ENCODE assay signal across 11 cellular contexts in genomic region chr7:114047889-114048288, GRCh38.
A peak's percentile ranks its signal among the peaks of the same experiment; 100 is the strongest.
DNase-seq lines count a peak whose midpoint lies in the region; ATAC-seq, FAIRE-seq and TF ChIP-seq lines count a peak whose summit lies in the region.
"Had no signal": no experiment of that assay in that cellular context is flagged by ENCODE, and none has a peak within 500 bp of the region (broad histone marks: within the 10 kb centered on the region; RNA-seq: fewer than 3 reads in every experiment).

No MANE protein-coding gene starts in this region.

- POLR2A ChIA-PET in activated CD4-positive, alpha-beta T cell treated with anti-CD3 and anti-CD28 coated beads, Interleukin-2, amount 10 ng/mL, durations not matched to agents 7 days and 5 days (lab: Charles Lee): no interaction called here
- POLR2A ChIA-PET in RWPE1 (lab: Yijun Ruan, JAX; ENCODE audit: low non-redundant PET): no interaction called here
- POLR2A ChIA-PET in endothelial cell of umbilical vein (lab: Charles Lee): no interaction called here

- H3K27me3 Mint-ChIP-seq in activated CD4-positive, alpha-beta T cell treated with anti-CD3 and anti-CD28 coated beads, Interleukin-2, amount 10 ng/mL, durations not matched to agents 7 days and 5 days: no peaks in the 10 kb centered on the region
- H3K27me3 Mint-ChIP-seq: IgD-negative memory B cell had no signal

- H3K4me2 ChIP-seq in endothelial cell of umbilical vein (ENCODE audit: insufficient read depth, low read length) (peak overlapping the region; percentile 29), smooth muscle cell (peak overlapping the region; percentile 70)

- no peak overlapping the region for H3K4me3 ChIP-seq in endothelial cell of umbilical vein (replicated peaks in 1 of 3; ENCODE audit: insufficient read depth in 1 of 3, low read depth in 1 of 3, low read length in 3 of 3)
- peak overlapping the region; percentile 38 for H3K4me3 ChIP-seq in smooth muscle cell

- H3K4me1 ChIP-seq in endothelial cell of umbilical vein (ENCODE audit: control insufficient read depth, extremely low read depth, insufficient read depth, low read length) (no peaks in the 10 kb centered on the region), smooth muscle cell (ENCODE audit: low read depth) (no peaks in the 10 kb centered on the region)

- no peaks in the 10 kb centered on the region for H3K9me3 Mint-ChIP-seq in activated CD4-positive, alpha-beta T cell treated with anti-CD3 and anti-CD28 coated beads, Interleukin-2, amount 10 ng/mL, durations not matched to agents 7 days and 5 days
- H3K9me3 Mint-ChIP-seq: IgD-negative memory B cell had no signal

- intact Hi-C loops in endothelial cell of umbilical vein (cut with micrococcal nuclease): no loop called here

- ATAC-seq in HG03280 (IDR thresholded peaks at IDR 0.05; ENCODE audit: unreplicated experiment): no peak
- ATAC-seq in GM21619 (IDR thresholded peaks at IDR 0.05; ENCODE audit: unreplicated experiment): no peak

- BruUV-seq in endothelial cell of umbilical vein (replicated peaks; lab: Mats Ljungman, UMichigan): no TSS peak

- TF ChIP-seq POLR2A in endothelial cell of umbilical vein (IDR thresholded peaks at IDR 0.05; ENCODE audit: low read depth, low read length): no peak

- H3K79me2 ChIP-seq in endothelial cell of umbilical vein (ENCODE audit: control insufficient read depth, insufficient read depth, low read length): no peaks in the 10 kb centered on the region
- no peaks in the 10 kb centered on the region for H3K79me2 ChIP-seq in smooth muscle cell (ENCODE audit: low read depth)

- no peaks in the 10 kb centered on the region for H3K36me3 Mint-ChIP-seq in activated CD4-positive, alpha-beta T cell treated with anti-CD3 and anti-CD28 coated beads, Interleukin-2, amount 10 ng/mL, durations not matched to agents 7 days and 5 days (ENCODE audit: low read depth)

- H3K27me3 ChIP-seq in endothelial cell of umbilical vein (ENCODE audit: control insufficient read depth in 2 of 2, insufficient read depth in 2 of 2, low read length in 2 of 2): no peaks in the 10 kb centered on the region
- H3K27me3 ChIP-seq in smooth muscle cell (ENCODE audit: low read depth): no peaks in the 10 kb centered on the region
- H3K27me3 ChIP-seq: spleen had no signal

- dilution Hi-C loops in endothelial cell of umbilical vein (cut with MboI; ENCODE audit: extremely low pct_ligation_motif_present, low sequenced_read_pairs): no loop called here

- H2AFZ ChIP-seq in endothelial cell of umbilical vein (ENCODE audit: low read depth, low read length) (peak overlapping the region; percentile 91), smooth muscle cell (ENCODE audit: low read depth) (peak overlapping the region; percentile 47)

- peak overlapping the region; percentile 55 for H3K4me3 Mint-ChIP-seq in activated CD4-positive, alpha-beta T cell treated with anti-CD3 and anti-CD28 coated beads, Interleukin-2, amount 10 ng/mL, durations not matched to agents 7 days and 5 days

- H3K9ac ChIP-seq in endothelial cell of umbilical vein (replicated peaks; ENCODE audit: extremely low read depth, insufficient read depth, low read length) (no peak overlapping the region), smooth muscle cell (ENCODE audit: low read depth) (no peak overlapping the region)

- WGBS in smooth muscle cell (ENCODE audit: low lambda C conversion rate): 50% methylated on average over 2 of the region's 2 CpGs

- DNase-seq in activated CD4-positive, alpha-beta T cell treated with anti-CD3 and anti-CD28 coated beads, Interleukin-2, amount 10 ng/mL, durations not matched to agents 7 days and 5 days: no peak
- no peak for DNase-seq in activated CD4-positive, alpha-beta T cell treated with anti-CD3 and anti-CD28 coated beads, Interleukin-2, amount 50 U/mL, for 48 hours
- DNase-seq in RWPE1 (ENCODE audit: low spot score): peak; percentile 4
- no peak for DNase-seq in endothelial cell of umbilical vein (ENCODE audit: low read depth, low spot score)
- DNase-seq in smooth muscle cell (lab: John Stamatoyannopoulos, UW; ENCODE audit: unreplicated experiment): no peak
- no peak for DNase-seq in NCI-H524 treated with DMSO at 0.1 percent for 48 hours (lab: John Stamatoyannopoulos, UW)
- DNase-seq: spleen had no signal

- no peak for FAIRE-seq in endothelial cell of umbilical vein (lab: Jason Lieb, UNC)
- FAIRE-seq: TTC549 had no signal

- peaks cover 10% of the 10 kb centered on the region for H3K4me1 Mint-ChIP-seq in activated CD4-positive, alpha-beta T cell treated with anti-CD3 and anti-CD28 coated beads, Interleukin-2, amount 10 ng/mL, durations not matched to agents 7 days and 5 days

- H4K20me1 ChIP-seq in endothelial cell of umbilical vein (replicated peaks; ENCODE audit: control insufficient read depth, extremely low read depth, insufficient read depth, low read length) (no peaks in the 10 kb centered on the region), smooth muscle cell (ENCODE audit: low read depth) (no peaks in the 10 kb centered on the region)

- H3K27ac ChIP-seq in RWPE1 (no peak overlapping the region), endothelial cell of umbilical vein (ENCODE audit: insufficient read depth, low read depth, low read length) (no peak overlapping the region), smooth muscle cell (ENCODE audit: low read depth) (peak overlapping the region; percentile 49)
- H3K27ac ChIP-seq: spleen had no signal

- TF ChIP-seq CTCF in RWPE1 (conservative IDR thresholded peaks at IDR 0.05; ENCODE audit: low read depth) (no peak), endothelial cell of umbilical vein (IDR thresholded peaks at IDR 0.05; ENCODE audit: extremely low read depth in 1 of 2, insufficient read depth in 1 of 2, low read depth in 1 of 2, low read length in 2 of 2) (no peak), smooth muscle cell (IDR thresholded peaks at IDR 0.05; ENCODE audit: borderline replicate concordance, insufficient read depth, poor library complexity, severe bottlenecking) (no peak)

- no peaks in the 10 kb centered on the region for H3K9me1 ChIP-seq in endothelial cell of umbilical vein (replicated peaks; ENCODE audit: control insufficient read depth, extremely low read depth, insufficient read depth, low read length)

- H3F3A ChIP-seq in smooth muscle cell (ENCODE audit: low read depth): no peaks in the 10 kb centered on the region

- H3K9me3 ChIP-seq in endothelial cell of umbilical vein (replicated peaks; ENCODE audit: control insufficient read depth, insufficient read depth, low read length): no peaks in the 10 kb centered on the region
- no peaks in the 10 kb centered on the region for H3K9me3 ChIP-seq in smooth muscle cell (replicated peaks; ENCODE audit: low read depth)
- H3K9me3 ChIP-seq: spleen had no signal

- H3K27ac Mint-ChIP-seq in activated CD4-positive, alpha-beta T cell treated with anti-CD3 and anti-CD28 coated beads, Interleukin-2, amount 10 ng/mL, durations not matched to agents 7 days and 5 days: peak overlapping the region; percentile 70

- CTCF ChIA-PET in activated CD4-positive, alpha-beta T cell treated with anti-CD3 and anti-CD28 coated beads, Interleukin-2, amount 10 ng/mL, durations not matched to agents 7 days and 5 days (lab: Charles Lee): interaction anchor here (0.9 kb wide), 1 partner anchor 17 kb away, joined by 3 read pairs; no protein-coding TSS in a partner anchor
- CTCF ChIA-PET in RWPE1 (lab: Yijun Ruan, JAX): interaction anchor here (0.5 to 0.6 kb wide), 2 partner anchors 259 to 399 kb away, joined by 3 to 4 read pairs; no protein-coding TSS in a partner anchor
- CTCF ChIA-PET in endothelial cell of umbilical vein (lab: Charles Lee): no interaction called here

- H3K36me3 ChIP-seq in endothelial cell of umbilical vein (ENCODE audit: control insufficient read depth in 2 of 2, extremely low read depth in 1 of 2, insufficient read depth in 2 of 2, low read length in 2 of 2): no peaks in the 10 kb centered on the region
- no peaks in the 10 kb centered on the region for H3K36me3 ChIP-seq in smooth muscle cell (ENCODE audit: low read depth)
- H3K36me3 ChIP-seq: spleen had no signal

TF ChIP-seq in endothelial cell of umbilical vein, 7 proteins besides CTCF, POLR2A, EP300 and RAD21:
- no peak for TF ChIP-seq EZH2 (IDR thresholded peaks at IDR 0.05; ENCODE audit: borderline replicate concordance, low read depth, low read length, severe bottlenecking)
- TF ChIP-seq FOS (IDR thresholded peaks at IDR 0.05; ENCODE audit: borderline replicate concordance, insufficient read depth, low read length): no peak
- TF ChIP-seq JUN (IDR thresholded peaks at IDR 0.05; ENCODE audit: borderline replicate concordance, insufficient read depth, insufficient read length, low read depth): no peak
- no peak for TF ChIP-seq MAX (IDR thresholded peaks at IDR 0.05; ENCODE audit: insufficient read depth, insufficient read length)
